18 cellular contexts compared by ENCODE assay signal in genomic region chr3:174957081-174957480, GRCh38.
DNase-seq lines count a peak whose midpoint lies in the region; ATAC-seq, FAIRE-seq and TF ChIP-seq lines count a peak whose summit lies in the region.
"Had no signal": no experiment of that assay in that cellular context is flagged by ENCODE, and none has a peak within 500 bp of the region (broad histone marks: within the 10 kb centered on the region; RNA-seq: fewer than 3 reads in every experiment).

No MANE protein-coding gene starts in this region.

- no peak for TF ChIP-seq EP300 in A549 (IDR thresholded peaks at IDR 0.05)

- H3K27me3 Mint-ChIP-seq in mesothelial cell of epicardium (ENCODE audit: low read depth), result no peaks in the 10 kb centered on the region
- H3K27me3 Mint-ChIP-seq in activated T-helper 1 cell treated with anti-CD3 and anti-CD28 coated beads, Interleukin-12 subunit alpha, Interleukin-12 subunit beta, Interleukin-2, Interleukin-4 antibody, amounts not matched to agents 30 ng/mL and 10 ng/mL and 1 ng/mL, durations not matched to agents 14 hours and 24 hours and 36 hours (ENCODE audit: insufficient read depth), result no peaks in the 10 kb centered on the region
- no peaks in the 10 kb centered on the region for H3K27me3 Mint-ChIP-seq in activated CD8-positive, alpha-beta T cell treated with anti-CD3 and anti-CD28 coated beads, Interleukin-2, amount 10 ng/mL, durations not matched to agents 7 days and 5 days (ENCODE audit: low read depth)

- BruUV-seq in PC-3 (replicated peaks; lab: Mats Ljungman, UMichigan), result no TSS peak

- no peak overlapping the region for H3K9ac ChIP-seq in PC-3 (ENCODE audit: low read length)

- H3K4me3 ChIP-seq in A549, result no peak overlapping the region
- no peak overlapping the region for H3K4me3 ChIP-seq in PC-3 (ENCODE audit: low read length)
- H3K4me3 ChIP-seq in epithelial cell of esophagus (ENCODE audit: low read length), result no peak overlapping the region
- no peak overlapping the region for H3K4me3 ChIP-seq in small intestine (ENCODE audit: low read depth in 1 of 2, low read length in 2 of 2)
- H3K4me3 ChIP-seq: lower lobe of right lung had no signal

- TF ChIP-seq CTCF in A549 (IDR thresholded peaks at IDR 0.05) (no peak), PC-3 (conservative IDR thresholded peaks at IDR 0.05; ENCODE audit: low read depth, low read length) (no peak), epithelial cell of esophagus (IDR thresholded peaks at IDR 0.05; ENCODE audit: insufficient read depth, low read depth, low read length, missing control alignments) (no peak), mesothelial cell of epicardium (IDR thresholded peaks at IDR 0.05; ENCODE audit: unreplicated experiment) (no peak)

- H3K4me1 ChIP-seq in A549, result peaks cover 31% of the 10 kb centered on the region
- H3K4me1 ChIP-seq in PC-3 (ENCODE audit: insufficient read depth, low read length), result peaks cover 46% of the 10 kb centered on the region
- no peaks in the 10 kb centered on the region for H3K4me1 ChIP-seq in small intestine (ENCODE audit: control insufficient read depth in 2 of 2, insufficient read depth in 1 of 2, low read depth in 1 of 2, low read length in 1 of 2)
- H3K4me1 ChIP-seq: lower lobe of right lung had no signal

- H3K9me3 ChIP-seq in A549, result no peaks in the 10 kb centered on the region
- no peaks in the 10 kb centered on the region for H3K9me3 ChIP-seq in PC-3 (ENCODE audit: low read length)
- H3K9me3 ChIP-seq in small intestine (ENCODE audit: control insufficient read depth, low read depth), result no peaks in the 10 kb centered on the region
- H3K9me3 ChIP-seq: lower lobe of right lung had no signal

- ATAC-seq in A549 (no peak; a peak in 1 of 6 replicates), PC-3 (no peak)
- ATAC-seq in activated CD8-positive, alpha-beta T cell treated with anti-CD3 and anti-CD28 coated beads, Interleukin-2, amount 10 ng/mL, durations not matched to agents 7 days and 5 days, result no peak
- ATAC-seq: lower lobe of right lung; natural killer cell; stimulated activated naive CD8-positive, alpha-beta T cell treated with anti-CD3 and anti-CD28 coated beads, Interleukin-15, Interleukin-2, amounts not matched to agents 100 U/mL and 50 U/mL, for 24 hours had no signal

- no peak overlapping the region for H3K4me3 Mint-ChIP-seq in mesothelial cell of epicardium
- H3K4me3 Mint-ChIP-seq in activated T-helper 1 cell treated with anti-CD3 and anti-CD28 coated beads, Interleukin-12 subunit alpha, Interleukin-12 subunit beta, Interleukin-2, Interleukin-4 antibody, amounts not matched to agents 30 ng/mL and 10 ng/mL and 1 ng/mL, durations not matched to agents 14 hours and 24 hours and 36 hours, result no peak overlapping the region
- no peak overlapping the region for H3K4me3 Mint-ChIP-seq in activated CD8-positive, alpha-beta T cell treated with anti-CD3 and anti-CD28 coated beads, Interleukin-2, amount 10 ng/mL, durations not matched to agents 7 days and 5 days
- H3K4me3 Mint-ChIP-seq: natural killer cell; T-helper 2 cell treated with Interferon-gamma antibody and Interleukin-4, amounts not matched to agents 5 μg/mL and 100 μg/mL, for 36 hours had no signal

- WGBS in A549 (ENCODE audit: missing lambda C conversion rate), result 92% methylated on average over 2 of the region's 2 CpGs
- 81 to 91% (median 84%) methylated on average over 2 of the region's 2 CpGs for WGBS in small intestine, 3 donors

- no peaks in the 10 kb centered on the region for H3K36me3 Mint-ChIP-seq in mesothelial cell of epicardium
- no peaks in the 10 kb centered on the region for H3K36me3 Mint-ChIP-seq in activated T-helper 1 cell treated with anti-CD3 and anti-CD28 coated beads, Interleukin-12 subunit alpha, Interleukin-12 subunit beta, Interleukin-2, Interleukin-4 antibody, amounts not matched to agents 30 ng/mL and 10 ng/mL and 1 ng/mL, durations not matched to agents 14 hours and 24 hours and 36 hours (ENCODE audit: low read depth)
- H3K36me3 Mint-ChIP-seq in activated CD8-positive, alpha-beta T cell treated with anti-CD3 and anti-CD28 coated beads, Interleukin-2, amount 10 ng/mL, durations not matched to agents 7 days and 5 days (ENCODE audit: low read depth), result no peaks in the 10 kb centered on the region
- H3K36me3 Mint-ChIP-seq: natural killer cell had no signal

- H3K27ac ChIP-seq in A549, result peak overlapping the region in 1 of 2 experiments; percentile 45; a peak in 1 of 6 replicates
- no peak overlapping the region for H3K27ac ChIP-seq in PC-3 (ENCODE audit: low read length)
- H3K27ac ChIP-seq in small intestine (ENCODE audit: low read depth in 1 of 2, low read length in 1 of 2), result no peak overlapping the region
- H3K27ac ChIP-seq: lower lobe of right lung had no signal

- no peak for TF ChIP-seq POLR2A in A549 (IDR thresholded peaks at IDR 0.05; ENCODE audit: low read length)

- H3K27ac Mint-ChIP-seq in mesothelial cell of epicardium, result peak overlapping the region; percentile 51
- H3K27ac Mint-ChIP-seq in activated T-helper 1 cell treated with anti-CD3 and anti-CD28 coated beads, Interleukin-12 subunit alpha, Interleukin-12 subunit beta, Interleukin-2, Interleukin-4 antibody, amounts not matched to agents 30 ng/mL and 10 ng/mL and 1 ng/mL, durations not matched to agents 14 hours and 24 hours and 36 hours, result no peak overlapping the region
- H3K27ac Mint-ChIP-seq in activated CD8-positive, alpha-beta T cell treated with anti-CD3 and anti-CD28 coated beads, Interleukin-2, amount 10 ng/mL, durations not matched to agents 7 days and 5 days, result no peak overlapping the region
- H3K27ac Mint-ChIP-seq: activated T-helper 2 cell treated with anti-CD3 and anti-CD28 coated beads, Interferon-gamma antibody, Interleukin-2, Interleukin-4, amounts not matched to agents 10 μg/mL and 5 μg/mL and 100 μg/mL, durations not matched to agents 14 hours and 24 hours and 36 hours; natural killer cell; T-helper 2 cell treated with Interferon-gamma antibody and Interleukin-4, amounts not matched to agents 5 μg/mL and 100 μg/mL, for 36 hours had no signal

- peaks cover 39% of the 10 kb centered on the region for H3K4me1 Mint-ChIP-seq in mesothelial cell of epicardium
- no peaks in the 10 kb centered on the region for H3K4me1 Mint-ChIP-seq in activated T-helper 1 cell treated with anti-CD3 and anti-CD28 coated beads, Interleukin-12 subunit alpha, Interleukin-12 subunit beta, Interleukin-2, Interleukin-4 antibody, amounts not matched to agents 30 ng/mL and 10 ng/mL and 1 ng/mL, durations not matched to agents 14 hours and 24 hours and 36 hours (ENCODE audit: low read depth)
- no peaks in the 10 kb centered on the region for H3K4me1 Mint-ChIP-seq in activated CD8-positive, alpha-beta T cell treated with anti-CD3 and anti-CD28 coated beads, Interleukin-2, amount 10 ng/mL, durations not matched to agents 7 days and 5 days (ENCODE audit: low read depth)
- H3K4me1 Mint-ChIP-seq: natural killer cell had no signal

- H3F3A ChIP-seq in PC-3 (ENCODE audit: low read length, unreplicated experiment), result no peaks in the 10 kb centered on the region

- H3K79me2 ChIP-seq in PC-3 (ENCODE audit: low read length), result no peaks in the 10 kb centered on the region

- no peaks in the 10 kb centered on the region for H3K9me2 ChIP-seq in PC-3 (replicated peaks; ENCODE audit: low read length)

- H3K9me3 Mint-ChIP-seq in mesothelial cell of epicardium, result no peaks in the 10 kb centered on the region
- H3K9me3 Mint-ChIP-seq in activated T-helper 1 cell treated with anti-CD3 and anti-CD28 coated beads, Interleukin-12 subunit alpha, Interleukin-12 subunit beta, Interleukin-2, Interleukin-4 antibody, amounts not matched to agents 30 ng/mL and 10 ng/mL and 1 ng/mL, durations not matched to agents 14 hours and 24 hours and 36 hours, result no peaks in the 10 kb centered on the region
- H3K9me3 Mint-ChIP-seq in activated CD8-positive, alpha-beta T cell treated with anti-CD3 and anti-CD28 coated beads, Interleukin-2, amount 10 ng/mL, durations not matched to agents 7 days and 5 days (ENCODE audit: insufficient read depth), result peaks cover 4% of the 10 kb centered on the region
- H3K9me3 Mint-ChIP-seq: activated T-helper 2 cell treated with anti-CD3 and anti-CD28 coated beads, Interferon-gamma antibody, Interleukin-2, Interleukin-4, amounts not matched to agents 10 μg/mL and 5 μg/mL and 100 μg/mL, durations not matched to agents 14 hours and 24 hours and 36 hours; T-helper 2 cell treated with Interferon-gamma antibody and Interleukin-4, amounts not matched to agents 5 μg/mL and 100 μg/mL, for 36 hours had no signal

- peak overlapping the region; percentile 25; the same call in 2 of the 3 replicates for H3K4me2 ChIP-seq in A549
- H3K4me2 ChIP-seq in PC-3 (ENCODE audit: low read length), result peak overlapping the region; percentile 21; the same call in 1 of the 2 replicates

- DNase-seq in A549 (ENCODE audit: low read depth in 1 of 2, low spot score in 1 of 2) (no peak), PC-3 (no peak), epithelial cell of esophagus (ENCODE audit: low read depth) (peak; percentile 36), mesothelial cell of epicardium (ENCODE audit: low spot score in 2 of 2, unreplicated experiment in 2 of 2) (no peak), pons (ENCODE audit: low spot score) (no peak), small intestine (no peak)
- DNase-seq in activated T-helper 1 cell treated with anti-CD3 and anti-CD28 coated beads, Interleukin-12 subunit alpha, Interleukin-12 subunit beta, Interleukin-2, Interleukin-4 antibody, amounts not matched to agents 30 ng/mL and 10 ng/mL and 1 ng/mL, durations not matched to agents 14 hours and 24 hours and 36 hours (ENCODE audit: low spot score), result no peak
- DNase-seq in activated CD8-positive, alpha-beta T cell treated with anti-CD3 and anti-CD28 coated beads, Interleukin-2, amount 10 ng/mL, durations not matched to agents 7 days and 5 days, result no peak
- DNase-seq: activated CD4-positive, CD25-positive, alpha-beta regulatory T cell treated with anti-CD3 and anti-CD28 coated beads, Interleukin-2, amount 50 U/mL, for 72 hours; lower lobe of right lung; natural killer cell; NCI-H1694; Right ventricle myocardium superior; stimulated activated CD4-positive, alpha-beta T cell treated with anti-CD3 and anti-CD28 coated beads, Interleukin-15, amount 100 ng/mL, for 24 hours; stimulated activated naive CD8-positive, alpha-beta T cell treated with anti-CD3 and anti-CD28 coated beads, Interleukin-15, Interleukin-2, amounts not matched to agents 100 U/mL and 50 U/mL, for 24 hours had no signal

- H3K27me3 ChIP-seq in PC-3 (ENCODE audit: low read length) (no peaks in the 10 kb centered on the region), small intestine (ENCODE audit: control insufficient read depth in 2 of 2, insufficient read depth in 2 of 2, low read length in 2 of 2) (no peaks in the 10 kb centered on the region)

- no peak for TF ChIP-seq RAD21 in A549 (conservative IDR thresholded peaks at IDR 0.05 in 1 of 2, IDR thresholded peaks at IDR 0.05 in 1 of 2)

- no peaks in the 10 kb centered on the region for H4K20me1 ChIP-seq in PC-3 (ENCODE audit: low read length)

- CTCF ChIA-PET in A549 (lab: Yijun Ruan, JAX), result interaction anchor here (0.6 to 0.7 kb wide), 2 partner anchors 10 to 835 kb away, joined by 3 read pairs; no protein-coding TSS in a partner anchor
- CTCF ChIA-PET in PC-3 (lab: Charles Lee), result no interaction called here
- CTCF ChIA-PET in activated CD8-positive, alpha-beta T cell treated with anti-CD3 and anti-CD28 coated beads, Interleukin-2, amount 10 ng/mL, durations not matched to agents 7 days and 5 days (lab: Charles Lee), result no interaction called here

- H2AFZ ChIP-seq in PC-3 (ENCODE audit: low read length), result no peak overlapping the region

- FAIRE-seq in A549 (lab: Jason Lieb, UNC) (no peak), small intestine (lab: Jason Lieb, UNC) (no peak)
- FAIRE-seq: endometrium had no signal

- POLR2A ChIA-PET in A549 (lab: Yijun Ruan, JAX), result no interaction called here
- POLR2A ChIA-PET in PC-3 (lab: Charles Lee; ENCODE audit: unreplicated experiment), result no interaction called here
- POLR2A ChIA-PET in activated CD8-positive, alpha-beta T cell treated with anti-CD3 and anti-CD28 coated beads, Interleukin-2, amount 10 ng/mL, durations not matched to agents 7 days and 5 days (lab: Charles Lee), result no interaction called here

- H3K36me3 ChIP-seq in PC-3 (ENCODE audit: low read depth, low read length) (no peaks in the 10 kb centered on the region), small intestine (ENCODE audit: control insufficient read depth in 2 of 2, insufficient read depth in 2 of 2, low read length in 2 of 2) (no peaks in the 10 kb centered on the region)
- H3K36me3 ChIP-seq: lower lobe of right lung had no signal

- intact Hi-C loops in PC-3 (cut with micrococcal nuclease), result loop anchor here (5.0 to 10.0 kb wide), 3 partner anchors 95 to 832 kb away; no protein-coding TSS in a partner anchor
- intact Hi-C loops in activated T-helper 1 cell treated with anti-CD3 and anti-CD28 coated beads, Interleukin-12 subunit alpha, Interleukin-12 subunit beta, Interleukin-2, Interleukin-4 antibody, amounts not matched to agents 30 ng/mL and 10 ng/mL and 1 ng/mL, durations not matched to agents 14 hours and 24 hours and 36 hours (cut with micrococcal nuclease), result no loop called here
